21 cellular contexts compared by ENCODE assay signal in the genomic region with DNA sequence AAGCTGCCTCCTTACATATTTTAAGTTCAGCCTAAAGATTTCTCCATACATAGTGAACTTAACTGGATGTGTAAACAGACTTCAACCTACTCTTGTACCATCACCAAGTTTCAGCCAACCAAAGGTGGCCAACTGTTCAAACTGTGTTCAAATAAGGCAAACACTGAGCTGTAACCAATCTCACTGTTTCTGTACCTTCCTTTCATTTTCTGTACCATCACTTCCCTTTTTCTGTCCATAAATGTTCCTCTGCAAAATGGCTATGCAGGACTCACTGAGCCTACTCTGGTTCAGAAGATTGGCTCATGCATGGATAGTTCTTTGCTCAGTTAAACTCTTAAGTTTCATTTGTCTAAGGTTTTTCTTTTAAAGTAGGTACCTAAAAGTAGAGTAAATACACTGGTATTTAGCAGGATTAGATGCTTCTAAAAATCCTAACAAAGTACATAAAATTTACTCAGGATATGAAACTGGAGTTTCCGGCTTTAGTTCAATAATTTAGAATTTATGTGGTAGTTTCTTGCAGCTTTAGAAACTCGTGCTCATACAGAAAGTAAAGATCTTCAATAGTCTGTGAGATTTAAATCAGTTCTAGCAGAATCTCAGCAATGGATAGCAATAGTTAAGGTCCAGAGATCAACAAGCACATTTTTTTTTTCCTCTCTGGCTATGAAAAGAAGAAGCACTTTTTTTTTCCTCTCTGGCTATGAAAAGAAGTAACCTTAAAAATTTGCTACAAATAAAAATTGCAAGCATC.
DNase-seq lines count a peak whose midpoint lies in the region; ATAC-seq and TF ChIP-seq lines count a peak whose summit lies in the region.
"Had no signal": no experiment of that assay in that cellular context is flagged by ENCODE, and none has a peak within 500 bp of the region (broad histone marks: within the 10 kb centered on the region; RNA-seq: fewer than 3 reads in every experiment).

No MANE protein-coding gene starts in this region.

- no peak for TF ChIP-seq POLR2A in NB4 (IDR thresholded peaks at IDR 0.05; ENCODE audit: extremely low read depth, insufficient read length)

- no peaks in the 10 kb centered on the region for H3K36me3 ChIP-seq in osteoblast (ENCODE audit: insufficient read depth, low read length)
- H3K36me3 ChIP-seq: ascending aorta, thyroid gland had no signal

- ATAC-seq in GM18498 (IDR thresholded peaks at IDR 0.05; ENCODE audit: unreplicated experiment) (peak; percentile 85), GM19463 (IDR thresholded peaks at IDR 0.05; ENCODE audit: unreplicated experiment) (peak; percentile 84), HG02981 (IDR thresholded peaks at IDR 0.05; ENCODE audit: unreplicated experiment) (peak; percentile 86)
- ATAC-seq: K562 had no signal

- no peaks in the 10 kb centered on the region for H3K4me1 ChIP-seq in osteoblast (ENCODE audit: insufficient read depth, low read length)
- H3K4me1 ChIP-seq: ascending aorta, thyroid gland had no signal

- H2AFZ ChIP-seq in osteoblast (ENCODE audit: low read length), result no peak overlapping the region

- H3K27me3 ChIP-seq in osteoblast (ENCODE audit: insufficient read depth, low read length), result no peaks in the 10 kb centered on the region
- H3K27me3 ChIP-seq: ascending aorta, thyroid gland had no signal

- no peaks in the 10 kb centered on the region for H4K20me1 ChIP-seq in osteoblast (ENCODE audit: insufficient read depth, low read length)

- no peaks in the 10 kb centered on the region for H3K9me3 ChIP-seq in osteoblast (ENCODE audit: low read depth, low read length)
- H3K9me3 ChIP-seq: ascending aorta, thyroid gland had no signal

- TF ChIP-seq CTCF in NB4 (IDR thresholded peaks at IDR 0.05; ENCODE audit: low read depth, low read length) (no peak), osteoblast (IDR thresholded peaks at IDR 0.05; ENCODE audit: extremely low read depth, low read depth, low read length) (no peak)

- H3K27ac ChIP-seq in osteoblast (ENCODE audit: low read depth, low read length), result no peak overlapping the region
- H3K27ac ChIP-seq: ascending aorta, epithelial cell of prostate, HL-60, thyroid gland had no signal

- DNase-seq in NB4 (ENCODE audit: low read depth) (peak; percentile 9), ureter (ENCODE audit: low spot score) (no peak), activated gamma-delta T cell (lab: John Stamatoyannopoulos, UW) (no peak), osteoblast (ENCODE audit: insufficient read length, low spot score, missing footprints) (no peak), T1000 (lab: John Stamatoyannopoulos, UW) (no peak)
- DNase-seq: activated CD4-positive, CD25-positive, alpha-beta regulatory T cell; activated gamma-delta T cell treated with Interleukin-2 at 50 U/mL for 16 hours; CD8-positive, alpha-beta memory T cell; islet precursor cell; NCI-H146; NCI-H524; stimulated activated CD4-positive, alpha-beta T cell treated with anti-CD3 and anti-CD28 coated beads, Interleukin-4, amount 100 ng/mL, for 24 hours; T-helper 1 cell; thyroid gland had no signal

- H3K79me2 ChIP-seq in osteoblast (ENCODE audit: insufficient read depth, low read length), result no peaks in the 10 kb centered on the region

- H3K4me3 ChIP-seq in NB4 (ENCODE audit: low read depth, low read length) (no peak overlapping the region), osteoblast (ENCODE audit: insufficient read depth, low read length) (no peak overlapping the region)
- H3K4me3 ChIP-seq: ascending aorta, K562, thyroid gland had no signal

- no peak overlapping the region for H3K4me2 ChIP-seq in osteoblast (ENCODE audit: insufficient read depth, low read length)
